22 cellular contexts compared by ENCODE assay signal in the genomic region with DNA sequence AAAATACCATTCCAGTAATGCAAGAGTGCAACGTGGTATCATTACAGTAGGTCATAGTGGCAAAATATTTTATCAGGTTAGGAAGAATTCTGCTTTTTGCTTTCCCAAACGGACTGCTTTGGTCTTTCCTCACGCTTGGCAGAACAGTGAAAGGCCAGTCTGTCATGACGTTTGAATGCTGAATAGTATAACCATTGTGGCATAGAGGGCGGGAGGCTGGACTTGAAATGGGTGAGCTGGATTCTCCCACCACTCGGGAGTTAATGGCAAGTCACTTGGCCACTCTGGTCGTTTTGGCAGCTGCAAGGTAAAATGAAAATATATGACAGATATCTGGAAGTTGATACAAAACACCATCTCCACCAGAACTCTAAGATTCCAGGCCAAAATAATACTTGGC.
"Had no signal": no experiment of that assay in that cellular context is flagged by ENCODE, and none has a peak within 500 bp of the region (broad histone marks: within the 10 kb centered on the region; RNA-seq: fewer than 3 reads in every experiment).

No MANE protein-coding gene starts in this region.

- H3K36me3 ChIP-seq: left ventricle myocardium inferior, pancreas, right atrium auricular region, right lobe of liver, tibial nerve, uterus had no signal

- H3K4me2 ChIP-seq: hepatocyte had no signal

- H3K27me3 ChIP-seq: hepatocyte, pancreas, right atrium auricular region, right lobe of liver, tibial nerve, uterus had no signal

- ATAC-seq: naive thymus-derived CD8-positive, alpha-beta T cell; pancreas; psoas muscle; right lobe of liver had no signal

- H3K9me3 ChIP-seq: left ventricle myocardium inferior, pancreas, psoas muscle, right atrium auricular region, right lobe of liver, tibial nerve, uterus had no signal

- H3K79me2 ChIP-seq: hepatocyte had no signal

- H3K4me3 ChIP-seq: hepatocyte, left ventricle myocardium inferior, lung, pancreas, psoas muscle, right atrium auricular region, right lobe of liver, skin epidermis, tibial nerve, uterus had no signal

- H3K4me3 Mint-ChIP-seq: memory B cell; naive thymus-derived CD8-positive, alpha-beta T cell; nephron; neural crest cell; stimulated activated naive CD8-positive, alpha-beta T cell treated with anti-CD3 and anti-CD28 coated beads, Interleukin-15, Interleukin-2, amounts not matched to agents 100 ng/mL and 50 ng/mL, for 24 hours; type B pancreatic cell had no signal

- H3K4me1 Mint-ChIP-seq: memory B cell; naive thymus-derived CD8-positive, alpha-beta T cell; nephron had no signal

- H3K27me3 Mint-ChIP-seq: memory B cell; naive thymus-derived CD8-positive, alpha-beta T cell; type B pancreatic cell had no signal

- H3K27ac Mint-ChIP-seq: memory B cell; naive thymus-derived CD8-positive, alpha-beta T cell; nephron; stimulated activated naive CD8-positive, alpha-beta T cell treated with anti-CD3 and anti-CD28 coated beads, Interleukin-15, Interleukin-2, amounts not matched to agents 100 ng/mL and 50 ng/mL, for 24 hours; type B pancreatic cell had no signal

- DNase-seq: islet precursor cell; left ventricle myocardium inferior; naive thymus-derived CD8-positive, alpha-beta T cell; pancreas; psoas muscle; right lobe of liver; stimulated activated CD4-positive, alpha-beta T cell treated with anti-CD3 and anti-CD28 coated beads, Interleukin-12 subunit alpha, Interleukin-12 subunit beta, amount 100 ng/mL, for 4 hours; stimulated activated CD4-positive, alpha-beta T cell treated with anti-CD3 and anti-CD28 coated beads, Interleukin-15, amount 100 ng/mL, for 24 hours; stimulated activated CD4-positive, alpha-beta T cell treated with anti-CD3 and anti-CD28 coated beads, Interleukin-2, amount 100 ng/mL, for 24 hours; stimulated activated CD4-positive, alpha-beta T cell treated with anti-CD3 and anti-CD28 coated beads, Interleukin-4, amount 100 ng/mL, for 1 hour; stimulated activated naive CD4-positive, alpha-beta T cell; uterus had no signal

- H2AFZ ChIP-seq: hepatocyte had no signal

- FAIRE-seq: pancreas had no signal

- H3K9me3 Mint-ChIP-seq: nephron had no signal

- H3K4me1 ChIP-seq: left ventricle myocardium inferior, pancreas, right atrium auricular region, right lobe of liver had no signal

- H3K27ac ChIP-seq: hepatocyte, left ventricle myocardium inferior, pancreas, psoas muscle, right atrium auricular region, right lobe of liver, skin epidermis, uterus had no signal

- H3K36me3 Mint-ChIP-seq: type B pancreatic cell had no signal
